Comparison of ENCODE assay signal across 28 cellular contexts in the genomic region with DNA sequence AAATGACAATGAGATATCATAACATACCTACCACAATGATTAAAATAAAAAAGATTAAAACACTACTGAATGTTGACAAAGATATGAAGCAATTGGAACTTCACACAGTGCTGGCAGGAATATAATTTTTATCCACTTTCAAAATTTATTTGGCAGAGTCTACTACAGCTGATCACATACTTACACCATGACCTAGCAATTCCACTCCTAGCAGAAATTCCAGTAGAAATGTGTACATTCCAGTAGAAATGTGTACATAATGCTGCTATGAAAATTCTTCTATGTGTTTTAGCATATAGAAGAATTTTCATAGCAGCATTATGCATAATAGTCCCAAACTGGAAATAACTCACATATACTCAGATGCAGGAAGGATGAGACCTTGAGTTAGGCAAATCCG. TPM values are rescaled to one million over a fixed set of nuclear protein-coding genes. Genes with fewer than 3 reads are reported as not detected.
A peak's percentile ranks its signal among the peaks of the same experiment; 100 is the strongest.
DNase-seq lines count a peak whose midpoint lies in the region; ATAC-seq and TF ChIP-seq lines count a peak whose summit lies in the region.
"Had no signal": no experiment of that assay in that cellular context is flagged by ENCODE, and none has a peak within 500 bp of the region (broad histone marks: within the 10 kb centered on the region; RNA-seq: fewer than 3 reads in every experiment).

No MANE protein-coding gene starts in this region.

- H3K27ac ChIP-seq in neural progenitor cell, result no peak overlapping the region
- H3K27ac ChIP-seq: C4-2B, colonic mucosa, heart right ventricle, testis, vagina had no signal

- H3K36me3 Mint-ChIP-seq in neural progenitor cell, result peaks cover 3% of the 10 kb centered on the region
- H3K36me3 Mint-ChIP-seq: WTC11 had no signal

- no peaks in the 10 kb centered on the region for H3F3A ChIP-seq in neural progenitor cell (ENCODE audit: low read depth)

- no peak for ATAC-seq in HG03565 (IDR thresholded peaks at IDR 0.05; ENCODE audit: unreplicated experiment)
- ATAC-seq: activated naive CD4-positive, alpha-beta T cell treated with anti-CD3 and anti-CD28 coated beads, Interleukin-2, amount 50 U/mL, for 72 hours; heart right ventricle; WTC11 had no signal

- no peak overlapping the region for H3K4me2 ChIP-seq in neural progenitor cell

- no peaks in the 10 kb centered on the region for H3K9me3 Mint-ChIP-seq in neural progenitor cell
- H3K9me3 Mint-ChIP-seq: activated naive CD4-positive, alpha-beta T cell treated with anti-CD3 and anti-CD28 coated beads, Interleukin-2, amount 50 U/mL, for 72 hours; activated T-helper 2 cell treated with anti-CD3 and anti-CD28 coated beads, Interferon-gamma antibody, Interleukin-2, Interleukin-4, amounts not matched to agents 10 μg/mL and 5 μg/mL and 100 μg/mL, durations not matched to agents 14 hours and 24 hours and 36 hours; memory B cell; WTC11 had no signal

- H3K79me2 ChIP-seq in neural progenitor cell (ENCODE audit: low read depth), result no peaks in the 10 kb centered on the region

- no peak overlapping the region for H3K4me3 ChIP-seq in neural progenitor cell
- H3K4me3 ChIP-seq: colonic mucosa, heart right ventricle, testis, vagina had no signal

- H2AFZ ChIP-seq in neural progenitor cell (replicated peaks), result no peak overlapping the region

- H3K4me1 ChIP-seq in neural progenitor cell, result peaks cover 11% of the 10 kb centered on the region
- H3K4me1 ChIP-seq: colonic mucosa, testis had no signal

- DNase-seq in EL, result peak; percentile 66
- DNase-seq in NCI-H226, result peak; percentile 60
- DNase-seq in dedifferentiated amniotic fluid mesenchymal stem cell (ENCODE audit: extremely low spot score), result peak; percentile 46
- no peak for DNase-seq in neural progenitor cell (ENCODE audit: low spot score)
- DNase-seq in activated CD4-positive, alpha-beta T cell treated with anti-CD3 and anti-CD28 coated beads, Interleukin-2, amount 50 U/mL, for 1 hour, result no peak
- no peak for DNase-seq in midbrain (lab: John Stamatoyannopoulos, UW)
- DNase-seq in activated T-cell treated with anti-CD3 and anti-CD28 coated beads for 4 hours, result no peak
- DNase-seq: ACHN; colonic mucosa; heart right ventricle; KG1; left cardiac atrium; NCI-H1436; NCI-H510A; NK-92 treated with Interleukin-12 subunit alpha and Interleukin-12 subunit beta, amount 100 ng/mL, for 24 hours; SHP77 treated with DMSO at 0.1 percent for 48 hours; stimulated activated CD4-positive, alpha-beta T cell treated with anti-CD3 and anti-CD28 coated beads, Interleukin-4, amount 100 ng/mL, for 24 hours; stimulated activated naive CD4-positive, alpha-beta T cell; T1000; testis had no signal

- H3K27me3 Mint-ChIP-seq in neural progenitor cell (ENCODE audit: insufficient read depth, low read depth), result no peaks in the 10 kb centered on the region
- H3K27me3 Mint-ChIP-seq: brain, memory B cell had no signal

- H3K4me3 Mint-ChIP-seq in neural progenitor cell, result no peak overlapping the region
- H3K4me3 Mint-ChIP-seq: brain, memory B cell, WTC11 had no signal

- no peaks in the 10 kb centered on the region for H3K36me3 ChIP-seq in neural progenitor cell
- H3K36me3 ChIP-seq: colonic mucosa, heart right ventricle, vagina had no signal

- peaks cover 4% of the 10 kb centered on the region for H3K4me1 Mint-ChIP-seq in neural progenitor cell

- peak overlapping the region; percentile 16 for H3K27ac Mint-ChIP-seq in neural progenitor cell
- H3K27ac Mint-ChIP-seq: activated naive CD4-positive, alpha-beta T cell treated with anti-CD3 and anti-CD28 coated beads, Interleukin-2, amount 50 U/mL, for 72 hours; activated T-helper 2 cell treated with anti-CD3 and anti-CD28 coated beads, Interferon-gamma antibody, Interleukin-2, Interleukin-4, amounts not matched to agents 10 μg/mL and 5 μg/mL and 100 μg/mL, durations not matched to agents 14 hours and 24 hours and 36 hours; memory B cell; WTC11 had no signal

- H3K27me3 ChIP-seq in neural progenitor cell, result no peaks in the 10 kb centered on the region
- H3K27me3 ChIP-seq: colonic mucosa, heart right ventricle, testis, vagina had no signal

- no peaks in the 10 kb centered on the region for H3K9me3 ChIP-seq in neural progenitor cell (ENCODE audit: low read depth)
- H3K9me3 ChIP-seq: colonic mucosa, testis, vagina had no signal

- no peaks in the 10 kb centered on the region for H4K20me1 ChIP-seq in neural progenitor cell (ENCODE audit: low read depth)

- H3K9ac ChIP-seq in neural progenitor cell, result no peak overlapping the region

- no peak for TF ChIP-seq CTCF in neural progenitor cell (IDR thresholded peaks at IDR 0.05)

RNA-seq across cellular contexts. Expression of gene IFT57, which starts 43.5 kb away (rescaled TPM):
- 65.6 and 90.5 TPM in 2 replicates for total RNA-seq in neural progenitor cell (ENCODE audit: low replicate concordance)

Comparison
In these comparisons a context has a peak if more than half of its experiments do, and no peak if none do; other contexts are left out.
1. DNase-seq: peak in EL (single experiment), NCI-H226 (single experiment) and dedifferentiated amniotic fluid mesenchymal stem cell (single experiment); none in neural progenitor cell (single experiment), activated CD4-positive, alpha-beta T cell treated with anti-CD3 and anti-CD28 coated beads, Interleukin-2, amount 50 U/mL, for 1 hour (single experiment), midbrain (single experiment) and activated T-cell treated with anti-CD3 and anti-CD28 coated beads for 4 hours (single experiment).